11 cellular contexts compared by ENCODE assay signal in genomic region chr19:33473644-33474305, GRCh38. TPM values are rescaled to one million over a fixed set of nuclear protein-coding genes. Genes with fewer than 3 reads are reported as not detected.
A peak's percentile ranks its signal among the peaks of the same experiment; 100 is the strongest.
DNase-seq lines count a peak whose midpoint lies in the region; ATAC-seq and TF ChIP-seq lines count a peak whose summit lies in the region.
"Had no signal": no experiment of that assay in that cellular context is flagged by ENCODE, and none has a peak within 500 bp of the region (broad histone marks: within the 10 kb centered on the region; RNA-seq: fewer than 3 reads in every experiment).

No MANE protein-coding gene starts in this region.

- no peak for TF ChIP-seq CTCF in AG04449 (IDR thresholded peaks at IDR 0.05; ENCODE audit: insufficient read depth, low read length, missing control alignments)
- no peak for TF ChIP-seq CTCF in astrocyte of the cerebellum (IDR thresholded peaks at IDR 0.05; ENCODE audit: low read depth, low read length, missing control alignments)
- no peak for TF ChIP-seq CTCF in lower lobe of right lung (IDR thresholded peaks at IDR 0.05)
- TF ChIP-seq CTCF in left ventricle myocardium inferior (IDR thresholded peaks at IDR 0.05; ENCODE audit: borderline replicate concordance), result no peak

- in situ Hi-C loops in astrocyte of the cerebellum (cut with HindIII; ENCODE audit: low sequenced_read_pairs) (no loop called here), HAP-1 (cut with MboI; ENCODE audit: low sequenced_read_pairs) (no loop called here)

- ATAC-seq in lower lobe of right lung, result no peak

- H3K4me3 ChIP-seq in AG04449 (ENCODE audit: low read depth, low read length), result peak overlapping the region; percentile 23
- H3K4me3 ChIP-seq in astrocyte of the cerebellum (ENCODE audit: low read depth, low read length), result no peak overlapping the region
- H3K4me3 ChIP-seq in lower lobe of right lung, result no peak overlapping the region
- no peak overlapping the region for H3K4me3 ChIP-seq in HAP-1
- no peak overlapping the region for H3K4me3 ChIP-seq in left ventricle myocardium inferior

- peaks cover 19% of the 10 kb centered on the region for H3K36me3 ChIP-seq in lower lobe of right lung
- peaks cover 3% of the 10 kb centered on the region; the same call in 1 of the 2 replicates for H3K36me3 ChIP-seq in HAP-1 (replicated peaks)
- H3K36me3 ChIP-seq in left ventricle myocardium inferior, result peaks cover 20% of the 10 kb centered on the region

- H3K27ac ChIP-seq in lower lobe of right lung (no peak overlapping the region), left ventricle myocardium inferior (replicated peaks) (no peak overlapping the region)
- H3K27ac ChIP-seq: C4-2B had no signal

- H3K4me1 ChIP-seq in lower lobe of right lung (no peaks in the 10 kb centered on the region), HAP-1 (no peaks in the 10 kb centered on the region), left ventricle myocardium inferior (no peaks in the 10 kb centered on the region)

- DNase-seq in AG04449 (ENCODE audit: low read depth, low spot score), result no peak
- peak; percentile 71 for DNase-seq in HT1080 (ENCODE audit: low read depth)
- peak; percentile 49 for DNase-seq in astrocyte of the cerebellum (ENCODE audit: low read depth)
- DNase-seq in lower lobe of right lung, result peak; percentile 17
- DNase-seq in HAP-1 (ENCODE audit: low spot score in 2 of 2), result no peak
- no peak for DNase-seq in stimulated activated CD4-positive, alpha-beta T cell treated with anti-CD3 and anti-CD28 coated beads, Interleukin-2, amount 100 ng/mL, for 48 hours
- no peak for DNase-seq in left ventricle myocardium inferior
- DNase-seq in activated gamma-delta T cell treated with Interleukin-2 at 50 U/mL for 16 hours, result no peak
- DNase-seq: NCI-H1436, small intestine had no signal

- H3K27me3 ChIP-seq in lower lobe of right lung (ENCODE audit: low read depth) (no peaks in the 10 kb centered on the region), HAP-1 (ENCODE audit: low read depth) (no peaks in the 10 kb centered on the region), left ventricle myocardium inferior (ENCODE audit: low read depth) (no peaks in the 10 kb centered on the region)

- intact Hi-C loops in lower lobe of right lung (cut with DNase I), result no loop called here
- intact Hi-C loops in left ventricle myocardium inferior (cut with micrococcal nuclease), result no loop called here

- H3K9me3 ChIP-seq in lower lobe of right lung, result no peaks in the 10 kb centered on the region
- no peaks in the 10 kb centered on the region for H3K9me3 ChIP-seq in HAP-1
- H3K9me3 ChIP-seq in left ventricle myocardium inferior (replicated peaks), result peaks cover 2% of the 10 kb centered on the region

- CTCF ChIA-PET in AG04449 (lab: Yijun Ruan, JAX), result interaction anchor here (0.7 to 2.2 kb wide), 3 partner anchors 10 to 248 kb away, joined by 3 to 9 read pairs (median 3); partner anchors contain the start of gene SLC7A10

- POLR2A ChIA-PET in AG04449 (lab: Yijun Ruan, JAX), result interaction anchor here (0.9 kb wide), 1 partner anchor 43 kb away, joined by 3 read pairs; no protein-coding TSS in a partner anchor

RNA-seq across cellular contexts. Expression of gene PEPD, which starts 47.8 kb away (rescaled TPM):
- 79.9 and 90.9 TPM in 2 replicates for total RNA-seq in HT1080 (2014; rRNA removed; shearing (Covaris generic))
- 72.5 and 77.9 TPM in 2 replicates for polyA plus RNA-seq in HT1080 (2015; cell fraction: cytosol; rRNA removed)
- polyA plus RNA-seq in HT1080 (2015; cell fraction: nucleus; rRNA removed), result 68.0 and 71.9 TPM in 2 replicates
- 94.0 TPM for total RNA-seq in lower lobe of right lung
- total RNA-seq in left ventricle myocardium inferior, result 30.0 TPM

Comparison
In these comparisons a context has a peak if more than half of its experiments do, and no peak if none do; other contexts are left out.
1. DNase-seq: peak in HT1080 (single experiment), astrocyte of the cerebellum (single experiment) and lower lobe of right lung (single experiment); none in AG04449 (single experiment), HAP-1 (0 of 2), stimulated activated CD4-positive, alpha-beta T cell treated with anti-CD3 and anti-CD28 coated beads, Interleukin-2, amount 100 ng/mL, for 48 hours (0 of 2), left ventricle myocardium inferior (single experiment) and activated gamma-delta T cell treated with Interleukin-2 at 50 U/mL for 16 hours (single experiment).